16 cellular contexts compared by ENCODE assay signal in the genomic region with DNA sequence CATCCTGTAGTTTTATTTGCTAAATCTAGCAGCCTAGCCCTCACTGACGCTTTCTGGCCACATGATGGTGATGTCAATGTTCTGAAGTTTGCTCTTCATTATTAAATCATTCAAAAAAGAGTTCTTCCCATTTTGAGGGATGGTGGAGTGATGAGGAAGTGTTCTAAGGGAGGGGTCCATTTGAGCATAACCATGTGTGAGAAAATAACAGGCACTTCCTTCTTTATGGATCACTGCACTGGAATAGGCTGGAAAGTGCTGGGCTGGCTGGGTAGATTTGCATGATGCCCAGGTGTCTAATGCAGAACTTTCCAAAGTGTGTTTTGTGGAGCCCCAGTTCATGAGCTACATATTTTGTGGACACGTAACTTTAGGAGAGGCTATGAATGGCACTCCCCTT.
A peak's percentile ranks its signal among the peaks of the same experiment; 100 is the strongest.
DNase-seq lines count a peak whose midpoint lies in the region; ATAC-seq, FAIRE-seq and TF ChIP-seq lines count a peak whose summit lies in the region.
"Had no signal": no experiment of that assay in that cellular context is flagged by ENCODE, and none has a peak within 500 bp of the region (broad histone marks: within the 10 kb centered on the region; RNA-seq: fewer than 3 reads in every experiment).

No MANE protein-coding gene starts in this region.

- TF ChIP-seq POLR2A in GM12891 (IDR thresholded peaks at IDR 0.05; ENCODE audit: low read depth, low read length) = no peak
- no peak for TF ChIP-seq POLR2A in right lobe of liver (IDR thresholded peaks at IDR 0.05)

- no peak overlapping the region for H3K27ac ChIP-seq in right lobe of liver
- H3K27ac ChIP-seq: 22Rv1, foreskin keratinocyte, KMS-11, SK-N-MC, testis had no signal

- H3K36me3 ChIP-seq in right lobe of liver = no peaks in the 10 kb centered on the region

- peak in 3 of 4 donors; percentile 32 to 61 (median 54) for ATAC-seq in right lobe of liver
- ATAC-seq in HG03039 (IDR thresholded peaks at IDR 0.05; ENCODE audit: unreplicated experiment) = no peak

- no peak for TF ChIP-seq CTCF in right lobe of liver (IDR thresholded peaks at IDR 0.05)

- intact Hi-C loops in right lobe of liver (cut with DNase I) = no loop called here

- FAIRE-seq in GM12891 (lab: Jason Lieb, UNC) = no peak

- no peaks in the 10 kb centered on the region for H3K9me3 ChIP-seq in right lobe of liver
- H3K9me3 ChIP-seq: testis had no signal

- no peak overlapping the region for H3K4me3 ChIP-seq in right lobe of liver
- H3K4me3 ChIP-seq: SK-N-MC, testis had no signal

- H3K4me1 ChIP-seq in right lobe of liver = no peaks in the 10 kb centered on the region
- H3K4me1 ChIP-seq: foreskin keratinocyte, testis had no signal

- peak; percentile 34 for DNase-seq in DMS153 (lab: John Stamatoyannopoulos, UW)
- no peak for DNase-seq in DMS153 treated with DMSO at 0.1 percent for 48 hours (lab: John Stamatoyannopoulos, UW; ENCODE audit: unreplicated experiment)
- DNase-seq in GM12891 (ENCODE audit: insufficient read length, low spot score) = no peak
- peak; percentile 25 for DNase-seq in SKM-1 treated with dmso at 0.1 percent for 144 hours (lab: John Stamatoyannopoulos, UW; ENCODE audit: unreplicated experiment)
- no peak for DNase-seq in right lobe of liver
- DNase-seq in NCI-H774 (lab: John Stamatoyannopoulos, UW) = no peak
- DNase-seq in activated T-cell treated with anti-CD3 and anti-CD28 coated beads for 4 hours = no peak
- DNase-seq: activated T-cell treated with anti-CD3 and anti-CD28 coated beads, Interleukin-2, amount 50 U/mL, for 24 hours; DMS 273 treated with DMSO at 0.1 percent for 48 hours; foreskin keratinocyte; stimulated activated CD4-positive, alpha-beta T cell treated with anti-CD3 and anti-CD28 coated beads, Interleukin-15, amount 100 ng/mL, for 24 hours; testis had no signal

- WGBS in right lobe of liver (ENCODE audit: insufficient coverage, low coverage, low lambda C conversion rate, missing lambda C conversion rate) = 0% methylated on average over 1 of the region's 2 CpGs

- H3K27me3 ChIP-seq in right lobe of liver = no peaks in the 10 kb centered on the region
- H3K27me3 ChIP-seq: testis had no signal

TF ChIP-seq in GM12891, 5 proteins besides CTCF, POLR2A, EP300 and RAD21:
- TF ChIP-seq TAF1 (IDR thresholded peaks at IDR 0.05; ENCODE audit: low read depth, low read length) (no peak), SPI1 (IDR thresholded peaks at IDR 0.05; ENCODE audit: low read depth, low read length) (0 out of 2 replicates have a peak, but pooled peaks have one; percentile 28)

Comparison
In these comparisons a context has a peak if more than half of its experiments do, and no peak if none do; other contexts are left out.
1. DNase-seq: peak in DMS153 (single experiment) and SKM-1 treated with dmso at 0.1 percent for 144 hours (single experiment); none in DMS153 treated with DMSO at 0.1 percent for 48 hours (single experiment), GM12891 (single experiment), right lobe of liver (0 of 3), NCI-H774 (single experiment) and activated T-cell treated with anti-CD3 and anti-CD28 coated beads for 4 hours (single experiment).